ENCODE assay signal across 9 cellular contexts in genomic region chr9:79471577-79472543, GRCh38.
A peak's percentile ranks its signal among the peaks of the same experiment; 100 is the strongest.
DNase-seq lines count a peak whose midpoint lies in the region; ATAC-seq, FAIRE-seq and TF ChIP-seq lines count a peak whose summit lies in the region.
"Had no signal": no experiment of that assay in that cellular context is flagged by ENCODE, and none has a peak within 500 bp of the region (broad histone marks: within the 10 kb centered on the region; RNA-seq: fewer than 3 reads in every experiment).

No MANE protein-coding gene starts in this region.

- H3K4me1 ChIP-seq in CD4-positive, CD25-positive, alpha-beta regulatory T cell (ENCODE audit: control insufficient read depth, insufficient read depth, low read length, poor library complexity, severe bottlenecking) = no peaks in the 10 kb centered on the region
- no peaks in the 10 kb centered on the region for H3K4me1 ChIP-seq in HEK293 (ENCODE audit: control insufficient read depth, insufficient read depth, low read length)
- H3K4me1 ChIP-seq in left ventricle myocardium inferior = no peaks in the 10 kb centered on the region

- intact Hi-C loops in left ventricle myocardium inferior (cut with micrococcal nuclease) = no loop called here

- H3K4me1 Mint-ChIP-seq in CD4-positive, CD25-positive, alpha-beta regulatory T cell = peaks cover 0 to 16% (median 10%) of the 10 kb centered on the region in 4 donors
- no peaks in the 10 kb centered on the region for H3K4me1 Mint-ChIP-seq in stimulated activated memory B cell treated with anti-CD40 and anti-IgM and Interleukin-4, amounts not matched to agents 10 μg/mL and 1 μg/mL and 100 μg/mL, for 72 hours

- no peaks in the 10 kb centered on the region for H3K36me3 ChIP-seq in CD4-positive, CD25-positive, alpha-beta regulatory T cell (ENCODE audit: control insufficient read depth, insufficient read depth, low read length)
- H3K36me3 ChIP-seq in HEK293 (ENCODE audit: control insufficient read depth in 2 of 2, insufficient read depth in 1 of 2, low read length in 2 of 2) (no peaks in the 10 kb centered on the region), left ventricle myocardium inferior (no peaks in the 10 kb centered on the region)

- no peak for ATAC-seq in CD4-positive, CD25-positive, alpha-beta regulatory T cell (ENCODE audit: low read depth in 2 of 2)
- peak; percentile 48 for ATAC-seq in stimulated activated memory B cell treated with anti-CD40 and anti-IgM and Interleukin-4, amounts not matched to agents 10 μg/mL and 1 μg/mL and 100 μg/mL, for 72 hours
- no peak for ATAC-seq in GM21390 (IDR thresholded peaks at IDR 0.05; ENCODE audit: unreplicated experiment)
- no peak for ATAC-seq in GM21723 (IDR thresholded peaks at IDR 0.05; ENCODE audit: unreplicated experiment)

- TF ChIP-seq CTCF in HEK293 (tag by site-specific recombination; IDR thresholded peaks at IDR 0.05) (no peak), left ventricle myocardium inferior (IDR thresholded peaks at IDR 0.05; ENCODE audit: borderline replicate concordance) (peak; percentile 50)

- no peaks in the 10 kb centered on the region for H3K9me3 Mint-ChIP-seq in CD4-positive, CD25-positive, alpha-beta regulatory T cell
- peaks cover 3% of the 10 kb centered on the region for H3K9me3 Mint-ChIP-seq in stimulated activated memory B cell treated with anti-CD40 and anti-IgM and Interleukin-4, amounts not matched to agents 10 μg/mL and 1 μg/mL and 100 μg/mL, for 72 hours

- H3K4me3 ChIP-seq in CD4-positive, CD25-positive, alpha-beta regulatory T cell (ENCODE audit: low read depth, low read length) = no peak overlapping the region
- H3K4me3 ChIP-seq in HEK293 (ENCODE audit: low read depth, low read length) = no peak overlapping the region
- H3K4me3 ChIP-seq in left ventricle myocardium inferior = no peak overlapping the region

- H3K27ac Mint-ChIP-seq in CD4-positive, CD25-positive, alpha-beta regulatory T cell = peak overlapping the region in 1 of 3 donors; percentile 5
- no peak overlapping the region for H3K27ac Mint-ChIP-seq in stimulated activated memory B cell treated with anti-CD40 and anti-IgM and Interleukin-4, amounts not matched to agents 10 μg/mL and 1 μg/mL and 100 μg/mL, for 72 hours

- CTCF ChIA-PET in HEK293 (lab: Yijun Ruan, JAX) = interaction anchor here (0.6 to 1.0 kb wide), 4 partner anchors 49 to 605 kb away, joined by 3 read pairs; partner anchors contain the start of gene TLE4

- H3K27ac ChIP-seq in CD4-positive, CD25-positive, alpha-beta regulatory T cell (ENCODE audit: insufficient read depth, low read length, poor library complexity, severe bottlenecking) = no peak overlapping the region
- no peak overlapping the region for H3K27ac ChIP-seq in HEK293 (ENCODE audit: extremely low read depth, low read depth, low read length)
- no peak overlapping the region for H3K27ac ChIP-seq in left ventricle myocardium inferior (replicated peaks)

- no peak overlapping the region for H3K4me3 Mint-ChIP-seq in CD4-positive, CD25-positive, alpha-beta regulatory T cell
- H3K4me3 Mint-ChIP-seq in stimulated activated memory B cell treated with anti-CD40 and anti-IgM and Interleukin-4, amounts not matched to agents 10 μg/mL and 1 μg/mL and 100 μg/mL, for 72 hours = no peak overlapping the region

- no peaks in the 10 kb centered on the region for H3K27me3 ChIP-seq in CD4-positive, CD25-positive, alpha-beta regulatory T cell (ENCODE audit: control insufficient read depth, insufficient read depth, low read length)
- peaks cover 6% of the 10 kb centered on the region for H3K27me3 ChIP-seq in left ventricle myocardium inferior (ENCODE audit: low read depth)

- POLR2A ChIA-PET in HEK293 (lab: Yijun Ruan, JAX) = interaction anchor here (2.4 kb wide), 1 partner anchor 100 kb away, joined by 8 read pairs; the partner anchor contains the start of gene TLE4

- H3K9me3 ChIP-seq in CD4-positive, CD25-positive, alpha-beta regulatory T cell (ENCODE audit: control insufficient read depth in 2 of 2, low read length in 2 of 2) = no peaks in the 10 kb centered on the region
- H3K9me3 ChIP-seq in HEK293 (ENCODE audit: control insufficient read depth, insufficient read depth, low read depth, low read length) (no peaks in the 10 kb centered on the region), left ventricle myocardium inferior (replicated peaks) (no peaks in the 10 kb centered on the region)

- no peak for FAIRE-seq in HTR-8/SVneo (lab: Jason Lieb, UNC)
- FAIRE-seq: colon had no signal

- H3K36me3 Mint-ChIP-seq in CD4-positive, CD25-positive, alpha-beta regulatory T cell = no peaks in the 10 kb centered on the region
- H3K36me3 Mint-ChIP-seq in stimulated activated memory B cell treated with anti-CD40 and anti-IgM and Interleukin-4, amounts not matched to agents 10 μg/mL and 1 μg/mL and 100 μg/mL, for 72 hours = no peaks in the 10 kb centered on the region

- no peaks in the 10 kb centered on the region for H3K27me3 Mint-ChIP-seq in CD4-positive, CD25-positive, alpha-beta regulatory T cell
- no peaks in the 10 kb centered on the region for H3K27me3 Mint-ChIP-seq in stimulated activated memory B cell treated with anti-CD40 and anti-IgM and Interleukin-4, amounts not matched to agents 10 μg/mL and 1 μg/mL and 100 μg/mL, for 72 hours

- peak in 2 of 3 donors; percentile 13 to 17 for DNase-seq in CD4-positive, CD25-positive, alpha-beta regulatory T cell
- DNase-seq in activated T-cell treated with anti-CD3 and anti-CD28 coated beads, Interleukin-2, amount 50 U/mL, for 1 hour = peak; percentile 19
- DNase-seq in left ventricle myocardium inferior (peak; percentile 23), HTR-8/SVneo (ENCODE audit: insufficient read length, low spot score) (no peak)

TF ChIP-seq in HEK293, 187 proteins besides CTCF, POLR2A, EP300 and RAD21:
- TF ChIP-seq SALL2 (tag by site-specific recombination; IDR thresholded peaks at IDR 0.05; ENCODE audit: borderline replicate concordance) = no peak
- no peak for TF ChIP-seq KLF9 (tag by site-specific recombination; IDR thresholded peaks at IDR 0.05; ENCODE audit: low read depth)
- TF ChIP-seq ZNF155 (tag by site-specific recombination; IDR thresholded peaks at IDR 0.05) = no peak
- TF ChIP-seq ZNF654 (tag by site-specific recombination; IDR thresholded peaks at IDR 0.05; ENCODE audit: low read depth) = peak; percentile 36
- TF ChIP-seq TRIM28 (IDR thresholded peaks at IDR 0.05; ENCODE audit: borderline replicate concordance, low read length) = peak; percentile 13; the same call in 1 of the 2 replicates
